ENCODE assay signal across 23 cellular contexts in the genomic region with DNA sequence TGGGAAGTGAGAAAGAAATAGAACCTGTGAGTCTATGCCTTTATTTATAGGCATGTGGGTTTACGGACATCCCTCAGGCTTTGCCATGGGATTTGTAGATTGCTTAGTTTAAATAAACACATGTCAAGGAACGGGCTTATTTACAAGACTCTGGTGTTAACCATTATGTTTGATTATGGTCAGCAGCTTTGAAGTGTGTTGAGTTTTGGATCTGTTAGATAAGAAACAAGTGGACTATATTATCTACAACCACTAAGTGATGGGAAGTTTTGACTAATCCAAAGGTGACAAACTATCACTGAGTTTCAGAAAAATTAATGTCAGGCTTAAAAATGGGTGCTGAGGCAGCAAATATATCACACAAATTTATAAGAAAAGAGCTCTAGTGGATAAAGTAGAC.
"Had no signal": no experiment of that assay in that cellular context is flagged by ENCODE, and none has a peak within 500 bp of the region (broad histone marks: within the 10 kb centered on the region; RNA-seq: fewer than 3 reads in every experiment).

No MANE protein-coding gene starts in this region.

- FAIRE-seq: colon, endothelial cell of umbilical vein, frontal cortex, islet of Langerhans, keratinocyte had no signal

- H3K9me3 ChIP-seq: esophagus muscularis mucosa, heart right ventricle, lower lobe of right lung, mucosa of descending colon had no signal

- H3K27me3 ChIP-seq: dorsolateral prefrontal cortex, foreskin keratinocyte, heart right ventricle, left lung had no signal

- DNase-seq: dermis blood vessel endothelial cell; dorsolateral prefrontal cortex; effector CD4-positive, alpha-beta T cell; effector memory CD4-positive, alpha-beta T cell; foreskin keratinocyte; glutamatergic neuron; head of caudate nucleus; heart right ventricle; hippocampal formation; left cardiac atrium; left lung; left ventricle myocardium superior; lower lobe of right lung; mesenchymal stem cell; mucosa of descending colon; naive B cell had no signal

- H3K27ac ChIP-seq: coronary artery, dorsolateral prefrontal cortex, esophagus muscularis mucosa, foreskin keratinocyte, heart right ventricle, left lung, lower lobe of right lung had no signal

- H3K36me3 ChIP-seq: esophagus muscularis mucosa, heart right ventricle, left lung, lower lobe of right lung had no signal

- H3K4me1 ChIP-seq: esophagus muscularis mucosa, foreskin keratinocyte, heart right ventricle, left lung, lower lobe of right lung had no signal

- H3K4me3 ChIP-seq: coronary artery, dorsolateral prefrontal cortex, esophagus muscularis mucosa, heart right ventricle, left lung, lower lobe of right lung, mucosa of descending colon had no signal
